9 cellular contexts compared by ENCODE assay signal in genomic region chr18:76351961-76352581, GRCh38.
DNase-seq lines count a peak whose midpoint lies in the region; ATAC-seq lines count a peak whose summit lies in the region.
"Had no signal": no experiment of that assay in that cellular context is flagged by ENCODE, and none has a peak within 500 bp of the region (broad histone marks: within the 10 kb centered on the region; RNA-seq: fewer than 3 reads in every experiment).

No MANE protein-coding gene starts in this region.

- no peaks in the 10 kb centered on the region for H3K9me3 ChIP-seq in stomach smooth muscle (ENCODE audit: control insufficient read depth in 2 of 2, low read length in 2 of 2)
- no peaks in the 10 kb centered on the region for H3K9me3 ChIP-seq in CD8-positive, alpha-beta memory T cell (ENCODE audit: low read length)

- CTCF ChIA-PET in CD8-positive, alpha-beta memory T cell (lab: Charles Lee): no interaction called here

- intact Hi-C loops in cardiac septum (cut with DNase I): no loop called here

- no peaks in the 10 kb centered on the region for H3K36me3 Mint-ChIP-seq in CD8-positive, alpha-beta memory T cell

- H3K4me1 ChIP-seq in stomach smooth muscle (ENCODE audit: control insufficient read depth, insufficient read depth, low read length): peaks cover 22% of the 10 kb centered on the region
- peaks cover 7% of the 10 kb centered on the region for H3K4me1 ChIP-seq in CD8-positive, alpha-beta memory T cell (ENCODE audit: insufficient read depth, low read length)

- H3K4me3 ChIP-seq in stomach smooth muscle (ENCODE audit: low read length in 2 of 2): peak overlapping the region; percentile 58 to 73
- no peak overlapping the region for H3K4me3 ChIP-seq in CD8-positive, alpha-beta memory T cell (ENCODE audit: low read length)

- DNase-seq in HT-29 (ENCODE audit: low spot score) (peak; percentile 6), SHP77 (lab: John Stamatoyannopoulos, UW) (peak; percentile 77 to 80), cardiac septum (ENCODE audit: low spot score) (peak; percentile 79)
- DNase-seq in CD8-positive, alpha-beta memory T cell: no peak
- no peak for DNase-seq in stimulated activated CD4-positive, alpha-beta T cell treated with anti-CD3 and anti-CD28 coated beads, Interleukin-4, amount 100 ng/mL, for 1 hour

- H3K36me3 ChIP-seq in stomach smooth muscle (ENCODE audit: control insufficient read depth in 2 of 2, insufficient read depth in 2 of 2, low read length in 2 of 2): peaks cover 5 to 10% of the 10 kb centered on the region in 2 donors
- H3K36me3 ChIP-seq in CD8-positive, alpha-beta memory T cell (ENCODE audit: insufficient read depth, low read length): no peaks in the 10 kb centered on the region

- no peaks in the 10 kb centered on the region for H3K9me3 Mint-ChIP-seq in CD8-positive, alpha-beta memory T cell
- H3K9me3 Mint-ChIP-seq: central memory CD8-positive, alpha-beta T cell had no signal

- POLR2A ChIA-PET in CD8-positive, alpha-beta memory T cell (lab: Charles Lee): no interaction called here

- H3K27ac ChIP-seq in stomach smooth muscle (ENCODE audit: low read length): no peak overlapping the region
- no peak overlapping the region for H3K27ac ChIP-seq in CD8-positive, alpha-beta memory T cell (ENCODE audit: low read depth, low read length)

- peak overlapping the region; percentile 24 to 60 for H3K9ac ChIP-seq in stomach smooth muscle (ENCODE audit: low read length in 2 of 2)

- no peak overlapping the region for H3K4me3 Mint-ChIP-seq in CD8-positive, alpha-beta memory T cell
- H3K4me3 Mint-ChIP-seq: central memory CD8-positive, alpha-beta T cell had no signal

- H3K27me3 Mint-ChIP-seq in CD8-positive, alpha-beta memory T cell: peaks cover 3 to 8% of the 10 kb centered on the region in 2 donors

- peaks cover 3 to 6% (median 5%) of the 10 kb centered on the region in 3 donors for H3K4me1 Mint-ChIP-seq in CD8-positive, alpha-beta memory T cell

- no peaks in the 10 kb centered on the region for H3K27me3 ChIP-seq in stomach smooth muscle (ENCODE audit: control insufficient read depth in 1 of 2, insufficient read depth in 2 of 2, low read length in 2 of 2)
- H3K27me3 ChIP-seq in CD8-positive, alpha-beta memory T cell (ENCODE audit: insufficient read depth, low read length, poor library complexity, severe bottlenecking): no peaks in the 10 kb centered on the region

- ATAC-seq in HG02571 (IDR thresholded peaks at IDR 0.05; ENCODE audit: unreplicated experiment) (no peak), HG02798 (IDR thresholded peaks at IDR 0.05; ENCODE audit: poor library complexity, unreplicated experiment) (no peak)

- H3K27ac Mint-ChIP-seq in CD8-positive, alpha-beta memory T cell: no peak overlapping the region

Comparison
In these comparisons a context has a peak if more than half of its experiments do, and no peak if none do; other contexts are left out.
1. DNase-seq: peak in HT-29 (single experiment), SHP77 (2 of 2) and cardiac septum (single experiment); none in CD8-positive, alpha-beta memory T cell (0 of 5) and stimulated activated CD4-positive, alpha-beta T cell treated with anti-CD3 and anti-CD28 coated beads, Interleukin-4, amount 100 ng/mL, for 1 hour (single experiment).